ENCODE assay signal across 12 cellular contexts in genomic region chr5:82068723-82069122, GRCh38.
DNase-seq lines count a peak whose midpoint lies in the region; ATAC-seq, FAIRE-seq and TF ChIP-seq lines count a peak whose summit lies in the region.
"Had no signal": no experiment of that assay in that cellular context is flagged by ENCODE, and none has a peak within 500 bp of the region (broad histone marks: within the 10 kb centered on the region; RNA-seq: fewer than 3 reads in every experiment).

No MANE protein-coding gene starts in this region.

- no peaks in the 10 kb centered on the region for H3K27me3 ChIP-seq in psoas muscle (ENCODE audit: insufficient read depth in 3 of 3, low read length in 2 of 3)
- H3K27me3 ChIP-seq: colonic mucosa, uterus had no signal

- no peaks in the 10 kb centered on the region for H3K36me3 ChIP-seq in psoas muscle (ENCODE audit: insufficient read depth in 1 of 2, low read depth in 1 of 2)
- H3K36me3 ChIP-seq: colonic mucosa, uterus had no signal

- H3K9me3 ChIP-seq in T-helper 17 cell (ENCODE audit: control insufficient read depth, low read length, poor library complexity, severe bottlenecking) (no peaks in the 10 kb centered on the region), psoas muscle (no peaks in the 10 kb centered on the region)
- H3K9me3 ChIP-seq: colonic mucosa, uterus had no signal

- no peaks in the 10 kb centered on the region for H3K27me3 Mint-ChIP-seq in activated naive CD4-positive, alpha-beta T cell treated with anti-CD3 and anti-CD28 coated beads, Interleukin-2, amount 50 U/mL, for 24 hours
- no peaks in the 10 kb centered on the region for H3K27me3 Mint-ChIP-seq in T-helper 17 cell

- intact Hi-C loops in psoas muscle (cut with DNase I), result no loop called here

- H3K4me3 ChIP-seq in psoas muscle, result peak overlapping the region; percentile 31
- H3K4me3 ChIP-seq: colonic mucosa, uterus had no signal

- ATAC-seq in T-helper 17 cell (no peak), psoas muscle (no peak)

- no peak overlapping the region for H3K27ac Mint-ChIP-seq in activated naive CD4-positive, alpha-beta T cell treated with anti-CD3 and anti-CD28 coated beads, Interleukin-2, amount 50 U/mL, for 24 hours
- peak overlapping the region; percentile 29 for H3K27ac Mint-ChIP-seq in T-helper 17 cell

- H3K36me3 Mint-ChIP-seq in activated naive CD4-positive, alpha-beta T cell treated with anti-CD3 and anti-CD28 coated beads, Interleukin-2, amount 50 U/mL, for 24 hours, result no peaks in the 10 kb centered on the region
- H3K36me3 Mint-ChIP-seq in T-helper 17 cell (ENCODE audit: low read depth), result no peaks in the 10 kb centered on the region

- no peaks in the 10 kb centered on the region for H3K9me3 Mint-ChIP-seq in activated naive CD4-positive, alpha-beta T cell treated with anti-CD3 and anti-CD28 coated beads, Interleukin-2, amount 50 U/mL, for 24 hours

- TF ChIP-seq CTCF in psoas muscle (IDR thresholded peaks at IDR 0.05), result no peak

- H3K4me3 Mint-ChIP-seq in activated naive CD4-positive, alpha-beta T cell treated with anti-CD3 and anti-CD28 coated beads, Interleukin-2, amount 50 U/mL, for 24 hours, result peak overlapping the region; percentile 81
- H3K4me3 Mint-ChIP-seq in T-helper 17 cell, result peak overlapping the region; percentile 39

- DNase-seq in activated naive CD4-positive, alpha-beta T cell (lab: John Stamatoyannopoulos, UW), result no peak
- DNase-seq in T-helper 17 cell, result no peak
- no peak for DNase-seq in psoas muscle
- DNase-seq in DMS 273 (lab: John Stamatoyannopoulos, UW; ENCODE audit: unreplicated experiment), result no peak
- no peak for DNase-seq in islet precursor cell
- no peak for DNase-seq in DMS153 treated with DMSO at 0.1 percent for 48 hours (lab: John Stamatoyannopoulos, UW; ENCODE audit: unreplicated experiment)
- DNase-seq: amniotic stem cell, colonic mucosa, NCI-H1105 treated with DMSO at 0.1 percent for 48 hours, uterus had no signal

- peak; percentile 85 for FAIRE-seq in endometrium (lab: Jason Lieb, UNC)

- no peak overlapping the region for H3K27ac ChIP-seq in psoas muscle
- H3K27ac ChIP-seq: colonic mucosa, uterus had no signal

- no peaks in the 10 kb centered on the region for H3K4me1 ChIP-seq in psoas muscle
- H3K4me1 ChIP-seq: colonic mucosa, uterus had no signal

- H3K4me1 Mint-ChIP-seq in activated naive CD4-positive, alpha-beta T cell treated with anti-CD3 and anti-CD28 coated beads, Interleukin-2, amount 50 U/mL, for 24 hours, result peaks cover 16% of the 10 kb centered on the region
- H3K4me1 Mint-ChIP-seq in T-helper 17 cell, result peaks cover 2% of the 10 kb centered on the region

- 59 to 72% (median 64%) methylated on average over 2 of the region's 2 CpGs for WGBS in psoas muscle, 3 donors
